ENCODE assay signal across 1 cellular context in genomic region chr1:29810121-29811120, GRCh38.
TF ChIP-seq lines count a peak whose summit lies in the region.

No MANE protein-coding gene starts in this region.

TF ChIP-seq in GM23338, 12 proteins besides CTCF, POLR2A, EP300 and RAD21 (continued from another document):
- no peak for TF ChIP-seq ZNF462 (CRISPR knock-in tag; IDR thresholded peaks at IDR 0.05)
- TF ChIP-seq POLR2AphosphoS5 (IDR thresholded peaks at IDR 0.05; ENCODE audit: low read depth), result no peak
- TF ChIP-seq CREB1 (CRISPR knock-in tag; IDR thresholded peaks at IDR 0.05; ENCODE audit: low read depth), result no peak
- no peak for TF ChIP-seq REST (IDR thresholded peaks at IDR 0.05; ENCODE audit: unreplicated experiment)
- TF ChIP-seq, protein P1, sequence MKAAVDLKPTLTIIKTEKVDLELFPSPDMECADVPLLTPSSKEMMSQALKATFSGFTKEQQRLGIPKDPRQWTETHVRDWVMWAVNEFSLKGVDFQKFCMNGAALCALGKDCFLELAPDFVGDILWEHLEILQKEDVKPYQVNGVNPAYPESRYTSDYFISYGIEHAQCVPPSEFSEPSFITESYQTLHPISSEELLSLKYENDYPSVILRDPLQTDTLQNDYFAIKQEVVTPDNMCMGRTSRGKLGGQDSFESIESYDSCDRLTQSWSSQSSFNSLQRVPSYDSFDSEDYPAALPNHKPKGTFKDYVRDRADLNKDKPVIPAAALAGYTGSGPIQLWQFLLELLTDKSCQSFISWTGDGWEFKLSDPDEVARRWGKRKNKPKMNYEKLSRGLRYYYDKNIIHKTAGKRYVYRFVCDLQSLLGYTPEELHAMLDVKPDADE (IDR thresholded peaks at IDR 0.05), result no peak
- no peak for TF ChIP-seq ZNF114 (CRISPR knock-in tag; IDR thresholded peaks at IDR 0.05)
- TF ChIP-seq JUNB (IDR thresholded peaks at IDR 0.05; ENCODE audit: unreplicated experiment), result no peak
